Comparison of ENCODE assay signal across 9 cellular contexts in the genomic region with DNA sequence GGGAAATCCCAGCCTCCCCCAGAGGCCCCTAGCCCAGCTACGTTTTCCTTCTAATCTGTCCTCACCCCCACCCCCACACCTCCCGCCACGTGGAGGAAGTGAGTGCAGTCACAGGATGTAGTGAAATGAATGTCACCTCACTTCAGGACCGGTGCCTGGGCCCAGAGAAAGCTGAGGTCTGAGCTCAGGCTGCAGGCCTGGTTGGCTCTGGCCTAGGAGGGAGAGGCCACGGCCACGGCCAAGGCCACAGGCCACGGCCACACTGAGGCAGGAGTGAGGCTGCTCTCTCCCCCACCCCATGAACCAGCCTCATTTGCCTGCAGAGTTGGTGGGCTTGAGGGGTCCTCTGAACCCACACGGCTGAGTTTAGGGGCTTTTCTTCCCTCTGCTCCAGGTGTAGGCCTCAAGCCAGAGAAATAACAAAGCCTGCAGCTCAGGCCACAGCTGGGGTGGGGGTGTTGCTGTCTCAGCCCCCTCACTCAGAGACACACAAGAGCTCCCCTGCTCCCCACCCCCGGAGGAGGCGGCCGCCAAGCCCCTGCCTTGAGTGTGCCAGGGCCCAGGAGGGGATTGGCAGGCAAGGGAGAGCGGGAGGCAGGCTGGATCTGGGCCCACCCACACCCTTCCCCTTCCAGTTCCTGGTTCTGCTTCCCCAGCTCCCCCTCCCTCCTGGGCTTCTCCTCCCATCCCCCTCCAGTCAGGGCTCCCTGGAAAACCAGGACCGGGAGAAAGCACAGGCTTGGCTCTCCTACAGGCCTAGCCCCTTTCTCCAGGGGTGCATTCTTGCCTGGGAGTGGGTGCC. TPM values are rescaled to one million over a fixed set of nuclear protein-coding genes. Genes with fewer than 3 reads are reported as not detected.
A peak's percentile ranks its signal among the peaks of the same experiment; 100 is the strongest.
DNase-seq lines count a peak whose midpoint lies in the region; ATAC-seq and TF ChIP-seq lines count a peak whose summit lies in the region.
"Had no signal": no experiment of that assay in that cellular context is flagged by ENCODE, and none has a peak within 500 bp of the region (broad histone marks: within the 10 kb centered on the region; RNA-seq: fewer than 3 reads in every experiment).

No MANE protein-coding gene starts in this region.

- TF ChIP-seq POLR2A in right lobe of liver (IDR thresholded peaks at IDR 0.05) = no peak

- WGBS in right lobe of liver (ENCODE audit: insufficient coverage, low coverage, low lambda C conversion rate, missing lambda C conversion rate) = 46% methylated on average over 8 of the region's 13 CpGs

- peaks cover 0 to 4% (median 0%) of the 10 kb centered on the region in 4 donors for H3K36me3 ChIP-seq in right lobe of liver

- H3K27me3 ChIP-seq in right lobe of liver = no peaks in the 10 kb centered on the region

- intact Hi-C loops in right lobe of liver (cut with DNase I) = no loop called here

- peak; percentile 48 for ATAC-seq in HG03469 (IDR thresholded peaks at IDR 0.05; ENCODE audit: unreplicated experiment)
- ATAC-seq in right lobe of liver = peak; percentile 29 to 48 (median 42)

- H3K27ac ChIP-seq in angular gyrus (ENCODE audit: low read depth, low read length) (peak overlapping the region; percentile 62), right lobe of liver (peak overlapping the region; percentile 37 to 71 (median 40))
- H3K27ac ChIP-seq: epithelial cell of prostate had no signal

- H3K4me3 ChIP-seq in right lobe of liver = no peak overlapping the region

- no peak for TF ChIP-seq CTCF in right lobe of liver (IDR thresholded peaks at IDR 0.05)

- DNase-seq in NCI-H187 treated with DMSO at 0.1 percent for 48 hours (lab: John Stamatoyannopoulos, UW) (peak; percentile 17), NCI-H187 (lab: John Stamatoyannopoulos, UW) (no peak), T-helper 1 cell (peak; percentile 40 to 84 (median 55)), right lobe of liver (peak in 2 of 3 donors; percentile 53 to 62), RPMI8226 (no peak)
- DNase-seq in stimulated activated CD8-positive, alpha-beta memory T cell treated with anti-CD3 and anti-CD28 coated beads, Interleukin-12 subunit alpha, Interleukin-12 subunit beta, amount 100 ng/mL, for 4 hours (ENCODE audit: low read depth) = peak; percentile 71

- H3K9me3 ChIP-seq in right lobe of liver = no peaks in the 10 kb centered on the region

- peaks cover 0 to 25% (median 9%) of the 10 kb centered on the region in 4 donors for H3K4me1 ChIP-seq in right lobe of liver

RNA-seq across cellular contexts. Expression of a gene that starts 27.0 kb away (rescaled TPM):
- 10 to 100 TPM in 3 of 6 experiments, 1 to 10 TPM in 3; 4.9 to 13.3 (median 9.3) TPM for total RNA-seq in right lobe of liver

Comparison
In these comparisons a context has a peak if more than half of its experiments do, and no peak if none do; other contexts are left out.
1. DNase-seq: peak in NCI-H187 treated with DMSO at 0.1 percent for 48 hours (single experiment), T-helper 1 cell (5 of 5), right lobe of liver (2 of 3) and stimulated activated CD8-positive, alpha-beta memory T cell treated with anti-CD3 and anti-CD28 coated beads, Interleukin-12 subunit alpha, Interleukin-12 subunit beta, amount 100 ng/mL, for 4 hours (single experiment); none in NCI-H187 (0 of 2) and RPMI8226 (single experiment).